In genomic region chr1:236543065-236543669, GRCh38 we compare ENCODE assay signal across 16 cellular contexts. TPM values are rescaled to one million over a fixed set of nuclear protein-coding genes. Genes with fewer than 3 reads are reported as not detected.
DNase-seq lines count a peak whose midpoint lies in the region; ATAC-seq, FAIRE-seq and TF ChIP-seq lines count a peak whose summit lies in the region.
"Had no signal": no experiment of that assay in that cellular context is flagged by ENCODE, and none has a peak within 500 bp of the region (broad histone marks: within the 10 kb centered on the region; RNA-seq: fewer than 3 reads in every experiment).

No MANE protein-coding gene starts in this region.

- POLR2A ChIA-PET in CD8-positive, alpha-beta T cell (lab: Charles Lee) = interaction anchor here (1.3 kb wide), 1 partner anchor 12 kb away, joined by 4 read pairs; no protein-coding TSS in a partner anchor
- POLR2A ChIA-PET in HCT116 (lab: Charles Lee) = interaction anchor here (0.9 kb wide), 1 partner anchor 9 kb away, joined by 3 read pairs; no protein-coding TSS in a partner anchor

- peaks cover 15% of the 10 kb centered on the region for H3K4me1 ChIP-seq in CD8-positive, alpha-beta T cell (ENCODE audit: insufficient read depth, low read length)
- H3K4me1 ChIP-seq in HCT116 (ENCODE audit: control insufficient read depth in 1 of 2, insufficient read depth in 2 of 2, low read length in 2 of 2) = 0 out of 4 replicates have a peak, but pooled peaks cover 0 to 4% of the 10 kb centered on the region in 2 experiments
- no peaks in the 10 kb centered on the region for H3K4me1 ChIP-seq in neural progenitor cell
- H3K4me1 ChIP-seq in kidney (ENCODE audit: control insufficient read depth in 1 of 2, insufficient read depth in 1 of 2, low read depth in 1 of 2, low read length in 2 of 2) = no peaks in the 10 kb centered on the region

- no peaks in the 10 kb centered on the region for H3K9me3 Mint-ChIP-seq in CD8-positive, alpha-beta T cell
- no peaks in the 10 kb centered on the region for H3K9me3 Mint-ChIP-seq in neural progenitor cell
- H3K9me3 Mint-ChIP-seq: effector memory CD8-positive, alpha-beta T cell had no signal

- no peaks in the 10 kb centered on the region for H3K27me3 ChIP-seq in CD8-positive, alpha-beta T cell (ENCODE audit: insufficient read depth, low read length)
- H3K27me3 ChIP-seq in HCT116 (ENCODE audit: insufficient read depth, low read length) (no peaks in the 10 kb centered on the region), brain microvascular endothelial cell (replicated peaks) (no peaks in the 10 kb centered on the region), neural progenitor cell (no peaks in the 10 kb centered on the region)
- H3K27me3 ChIP-seq: neutrophil, suprapubic skin had no signal

- no peak overlapping the region for H3K4me3 Mint-ChIP-seq in CD8-positive, alpha-beta T cell
- H3K4me3 Mint-ChIP-seq in neural progenitor cell = no peak overlapping the region
- H3K4me3 Mint-ChIP-seq: effector memory CD8-positive, alpha-beta T cell had no signal

- H3K27me3 Mint-ChIP-seq in CD8-positive, alpha-beta T cell (ENCODE audit: low read depth) = no peaks in the 10 kb centered on the region
- no peaks in the 10 kb centered on the region for H3K27me3 Mint-ChIP-seq in neural progenitor cell (ENCODE audit: insufficient read depth, low read depth)
- H3K27me3 Mint-ChIP-seq: effector memory CD8-positive, alpha-beta T cell had no signal

- no peak overlapping the region for H3K4me3 ChIP-seq in CD8-positive, alpha-beta T cell (ENCODE audit: low read depth, low read length)
- H3K4me3 ChIP-seq in HCT116 (replicated peaks in 1 of 2; ENCODE audit: low read depth in 1 of 2, low read length in 2 of 2) (no peak overlapping the region), brain microvascular endothelial cell (ENCODE audit: low read depth, low read length) (no peak overlapping the region), neural progenitor cell (no peak overlapping the region), kidney (ENCODE audit: low read length in 2 of 2) (no peak overlapping the region)
- H3K4me3 ChIP-seq: smooth muscle cell, suprapubic skin had no signal

- H3K36me3 ChIP-seq in CD8-positive, alpha-beta T cell (ENCODE audit: insufficient read depth, low read length) = peaks cover 54% of the 10 kb centered on the region
- H3K36me3 ChIP-seq in HCT116 (ENCODE audit: control insufficient read depth in 1 of 2, insufficient read depth in 2 of 2, low read length in 2 of 2) (peaks cover 27 to 43% of the 10 kb centered on the region in 2 experiments), brain microvascular endothelial cell (replicated peaks) (peaks cover 53% of the 10 kb centered on the region), neural progenitor cell (no peaks in the 10 kb centered on the region), kidney (ENCODE audit: control insufficient read depth in 1 of 2, insufficient read depth in 2 of 2, low read length in 2 of 2) (peaks cover 43 to 58% of the 10 kb centered on the region in 2 donors)

- no TSS peak for BruUV-seq in HCT116 (replicated peaks; lab: Mats Ljungman, UMichigan)

- TF ChIP-seq CTCF in CD8-positive, alpha-beta T cell (IDR thresholded peaks at IDR 0.05) = no peak
- TF ChIP-seq CTCF in HCT116 (IDR thresholded peaks at IDR 0.05 in 2 of 3, conservative IDR thresholded peaks at IDR 0.05 in 1 of 3; ENCODE audit: borderline replicate concordance in 1 of 3, insufficient read depth in 1 of 3, low read depth in 2 of 3, low read length in 2 of 3) = peak in 2 of 3 experiments; percentile 13 to 29; a peak in 3 of 6 replicates
- TF ChIP-seq CTCF in brain microvascular endothelial cell (IDR thresholded peaks at IDR 0.05; ENCODE audit: low read depth, low read length, missing control alignments) = peak; percentile 50
- TF ChIP-seq CTCF in neural progenitor cell (IDR thresholded peaks at IDR 0.05) = peak; percentile 38
- TF ChIP-seq CTCF in kidney (IDR thresholded peaks at IDR 0.05; ENCODE audit: borderline replicate concordance, extremely low read depth, insufficient read depth) = no peak

- intact Hi-C loops in CD8-positive, alpha-beta T cell (cut with DNase I, micrococcal nuclease) = no loop called here
- intact Hi-C loops in HCT116 (cut with micrococcal nuclease) (no loop called here), kidney (cut with DNase I) (no loop called here)

- RAD21 ChIA-PET in HCT116 (lab: Charles Lee; ENCODE audit: low non-redundant PET in 1 of 2, low total read pairs in 2 of 2, uncharacterized antibody in 2 of 2, unreplicated experiment in 2 of 2) = no interaction called here

- peak overlapping the region; percentile 13 for H3K27ac Mint-ChIP-seq in CD8-positive, alpha-beta T cell
- H3K27ac Mint-ChIP-seq in neural progenitor cell = no peak overlapping the region

- TF ChIP-seq POLR2A in HCT116 (IDR thresholded peaks at IDR 0.05; ENCODE audit: borderline replicate concordance, extremely low read depth, insufficient read depth, insufficient read length) = no peak

- no peak overlapping the region for H3K4me2 ChIP-seq in HCT116 (ENCODE audit: low read length)
- H3K4me2 ChIP-seq in neural progenitor cell = no peak overlapping the region
- H3K4me2 ChIP-seq: smooth muscle cell had no signal

- in situ Hi-C loops in brain microvascular endothelial cell (cut with HindIII; ENCODE audit: low pct_ligation_motif_present, low sequenced_read_pairs) = no loop called here

- H3K4me1 Mint-ChIP-seq in CD8-positive, alpha-beta T cell (ENCODE audit: low read depth) = peaks cover 19% of the 10 kb centered on the region
- no peaks in the 10 kb centered on the region for H3K4me1 Mint-ChIP-seq in neural progenitor cell

- no peaks in the 10 kb centered on the region for H3F3A ChIP-seq in neural progenitor cell (ENCODE audit: low read depth)

- no peaks in the 10 kb centered on the region for H3K9me2 ChIP-seq in HCT116 (ENCODE audit: insufficient read depth)

- H2AFZ ChIP-seq in HCT116 (ENCODE audit: low read depth, low read length, poor library complexity, severe bottlenecking) (no peak overlapping the region), neural progenitor cell (replicated peaks) (no peak overlapping the region)

- CTCF ChIA-PET in CD8-positive, alpha-beta T cell (lab: Charles Lee) = no interaction called here
- CTCF ChIA-PET in HCT116 (lab: Charles Lee) = no interaction called here

- H3K79me2 ChIP-seq in HCT116 (ENCODE audit: insufficient read depth, low read length) (peaks cover 5% of the 10 kb centered on the region; the same call in 1 of the 2 replicates), neural progenitor cell (ENCODE audit: low read depth) (no peaks in the 10 kb centered on the region)

- H3K27ac ChIP-seq in CD8-positive, alpha-beta T cell (ENCODE audit: low read depth, low read length) = no peak overlapping the region
- H3K27ac ChIP-seq in HCT116 (ENCODE audit: low read depth, low read length) (no peak overlapping the region), brain microvascular endothelial cell (no peak overlapping the region), neural progenitor cell (no peak overlapping the region), kidney (ENCODE audit: low read depth in 2 of 2, low read length in 2 of 2) (no peak overlapping the region)
- H3K27ac ChIP-seq: neutrophil, suprapubic skin had no signal

- ATAC-seq in CD8-positive, alpha-beta T cell = no peak
- ATAC-seq in HCT116 (peak; percentile 61), HG02938 (IDR thresholded peaks at IDR 0.05; ENCODE audit: unreplicated experiment) (no peak)
- ATAC-seq: effector memory CD8-positive, alpha-beta T cell had no signal

- H3K9ac ChIP-seq in HCT116 (ENCODE audit: low read length) (no peak overlapping the region), neural progenitor cell (no peak overlapping the region), kidney (ENCODE audit: low read length in 2 of 2) (no peak overlapping the region)

- no peak for TF ChIP-seq RAD21 in HCT116 (IDR thresholded peaks at IDR 0.05; ENCODE audit: low read depth)

- peaks cover 95% of the 10 kb centered on the region for H3K36me3 Mint-ChIP-seq in CD8-positive, alpha-beta T cell
- peaks cover 12% of the 10 kb centered on the region for H3K36me3 Mint-ChIP-seq in neural progenitor cell

- DNase-seq in CD8-positive, alpha-beta T cell = no peak
- DNase-seq in HCT116 (ENCODE audit: low read depth, low spot score) (no peak), brain microvascular endothelial cell (no peak), neural progenitor cell (ENCODE audit: low spot score) (peak; percentile 40), GF-D8 (lab: John Stamatoyannopoulos, UW) (no peak), kidney (no peak)
- DNase-seq: aorta; COR-L47; effector memory CD8-positive, alpha-beta T cell; NCI-H1417 treated with DMSO at 0.1 percent for 48 hours; NCI-H510A treated with DMSO at 0.1 percent for 48 hours had no signal

- H4K20me1 ChIP-seq in HCT116 (ENCODE audit: insufficient read depth) (no peaks in the 10 kb centered on the region), neural progenitor cell (ENCODE audit: low read depth) (no peaks in the 10 kb centered on the region)

- H3K9me3 ChIP-seq in CD8-positive, alpha-beta T cell (ENCODE audit: low read length) = no peaks in the 10 kb centered on the region
- H3K9me3 ChIP-seq in HCT116 (ENCODE audit: control insufficient read depth in 1 of 2, insufficient read depth in 1 of 2, low read depth in 1 of 2, low read length in 2 of 2) (no peaks in the 10 kb centered on the region), neural progenitor cell (ENCODE audit: low read depth) (no peaks in the 10 kb centered on the region), kidney (ENCODE audit: control insufficient read depth in 1 of 2, low read length in 2 of 2) (no peaks in the 10 kb centered on the region)
- H3K9me3 ChIP-seq: neutrophil, suprapubic skin had no signal

- no peak for FAIRE-seq in kidney (lab: Jason Lieb, UNC)
- FAIRE-seq: GM12892 had no signal

TF ChIP-seq in HCT116, 20 proteins besides CTCF, POLR2A, EP300 and RAD21 (continues in another document):
- no peak for TF ChIP-seq JUND (IDR thresholded peaks at IDR 0.05)
- no peak for TF ChIP-seq MAX (IDR thresholded peaks at IDR 0.05)
- no peak for TF ChIP-seq ZFX (IDR thresholded peaks at IDR 0.05)
- TF ChIP-seq SIN3A (IDR thresholded peaks at IDR 0.05; ENCODE audit: low read depth) = no peak
- TF ChIP-seq SRF (IDR thresholded peaks at IDR 0.05; ENCODE audit: low read depth) = no peak
- TF ChIP-seq EGR1 (IDR thresholded peaks at IDR 0.05; ENCODE audit: low read depth) = no peak
- TF ChIP-seq TCF7L2 (IDR thresholded peaks at IDR 0.05; ENCODE audit: borderline replicate concordance, extremely low read depth, insufficient read depth, insufficient read length) = no peak
- no peak for TF ChIP-seq YY1 (IDR thresholded peaks at IDR 0.05; ENCODE audit: extremely low read depth, insufficient replicate concordance, low read depth, low read length)
- no peak for TF ChIP-seq CBX3 (IDR thresholded peaks at IDR 0.05; ENCODE audit: low read depth)
- no peak for TF ChIP-seq FOSL1 (IDR thresholded peaks at IDR 0.05; ENCODE audit: low read depth)

RNA-seq across cellular contexts. Expression of gene LGALS8, which starts 19.4 kb away (rescaled TPM):
- 100 to 1,000 TPM; 118 to 125 TPM for total RNA-seq in CD8-positive, alpha-beta T cell
- 30.7 TPM for total RNA-seq in HCT116 (2021; ENCODE audit: unreplicated experiment)
- 20.8 and 31.3 TPM in 2 replicates for polyA plus RNA-seq in HCT116 (2012)
- total RNA-seq in neural progenitor cell (ENCODE audit: low replicate concordance) = 17.4 and 28.1 TPM in 2 replicates
- total RNA-seq in kidney = 53.3 TPM
- 17.6 TPM for polyA plus RNA-seq in kidney (ENCODE audit: insufficient read depth, low read depth, low replicate concordance)

Comparison
In these comparisons a context has a peak if more than half of its experiments do, and no peak if none do; other contexts are left out.
1. CTCF ChIP-seq: peak in HCT116 (2 of 3), brain microvascular endothelial cell (single experiment) and neural progenitor cell (single experiment); none in CD8-positive, alpha-beta T cell (single experiment) and kidney (single experiment).